27 cellular contexts compared by ENCODE assay signal in genomic region chr2:224440988-224441387, GRCh38. TPM values are rescaled to one million over a fixed set of nuclear protein-coding genes. Genes with fewer than 3 reads are reported as not detected.
DNase-seq lines count a peak whose midpoint lies in the region; ATAC-seq and TF ChIP-seq lines count a peak whose summit lies in the region.
"Had no signal": no experiment of that assay in that cellular context is flagged by ENCODE, and none has a peak within 500 bp of the region (broad histone marks: within the 10 kb centered on the region; RNA-seq: fewer than 3 reads in every experiment).

No MANE protein-coding gene starts in this region.

- 66 to 75% methylated on average over 5 of the region's 5 CpGs for WGBS in body of pancreas, 2 donors

- no peaks in the 10 kb centered on the region for H3K9me3 Mint-ChIP-seq in Calu3 (ENCODE audit: low read depth, unreplicated experiment)
- peaks cover 1% of the 10 kb centered on the region for H3K9me3 Mint-ChIP-seq in memory B cell
- peaks cover 14% of the 10 kb centered on the region for H3K9me3 Mint-ChIP-seq in neural progenitor cell
- H3K9me3 Mint-ChIP-seq: CD8-positive, alpha-beta memory T cell had no signal

- H3K79me2 ChIP-seq in neural progenitor cell (ENCODE audit: low read depth): no peaks in the 10 kb centered on the region

- no peaks in the 10 kb centered on the region for H3K9me3 ChIP-seq in body of pancreas
- no peaks in the 10 kb centered on the region for H3K9me3 ChIP-seq in neural progenitor cell (ENCODE audit: low read depth)
- H3K9me3 ChIP-seq: spleen, stomach, transverse colon had no signal

- TF ChIP-seq CTCF in Calu3 (IDR thresholded peaks at IDR 0.05; ENCODE audit: unreplicated experiment): no peak
- no peak for TF ChIP-seq CTCF in body of pancreas (IDR thresholded peaks at IDR 0.05)
- no peak for TF ChIP-seq CTCF in neural progenitor cell (IDR thresholded peaks at IDR 0.05)

- H3K27me3 ChIP-seq in body of pancreas: no peaks in the 10 kb centered on the region
- no peaks in the 10 kb centered on the region for H3K27me3 ChIP-seq in neural progenitor cell

- H3K4me3 Mint-ChIP-seq in Calu3 (ENCODE audit: low read depth, unreplicated experiment) (peak overlapping the region; percentile 73), memory B cell (peak overlapping the region; percentile 84), neural progenitor cell (no peak overlapping the region)

- H3K4me3 ChIP-seq in body of pancreas (no peak overlapping the region), neural progenitor cell (no peak overlapping the region)
- H3K4me3 ChIP-seq: cardiac muscle cell, transverse colon had no signal

- H2AFZ ChIP-seq in neural progenitor cell (replicated peaks): no peak overlapping the region

- no peak overlapping the region for H3K4me2 ChIP-seq in neural progenitor cell
- H3K4me2 ChIP-seq: KMS-11 had no signal

- H4K20me1 ChIP-seq in neural progenitor cell (ENCODE audit: low read depth): no peaks in the 10 kb centered on the region

- intact Hi-C loops in Calu3 (cut with micrococcal nuclease; ENCODE audit: unreplicated experiment) (no loop called here), body of pancreas (cut with DNase I) (no loop called here)

- ATAC-seq in body of pancreas: peak; percentile 60
- no peak for ATAC-seq in memory B cell (ENCODE audit: low read depth)
- no peak for ATAC-seq in GM19023 (IDR thresholded peaks at IDR 0.05; ENCODE audit: unreplicated experiment)
- no peak for ATAC-seq in GM18858 (IDR thresholded peaks at IDR 0.05; ENCODE audit: unreplicated experiment)
- ATAC-seq: left ventricle myocardium superior had no signal

- TF ChIP-seq POLR2A in body of pancreas (IDR thresholded peaks at IDR 0.05): peak in 1 of 3 donors; percentile 10

- no peaks in the 10 kb centered on the region for H3K36me3 ChIP-seq in body of pancreas (replicated peaks in 1 of 2; ENCODE audit: insufficient read depth in 1 of 2, low read depth in 2 of 2)
- no peaks in the 10 kb centered on the region for H3K36me3 ChIP-seq in neural progenitor cell
- H3K36me3 ChIP-seq: cardiac muscle cell, spleen, stomach, transverse colon had no signal

- H3K36me3 Mint-ChIP-seq in Calu3 (ENCODE audit: insufficient read depth, unreplicated experiment) (peaks cover 14% of the 10 kb centered on the region), memory B cell (no peaks in the 10 kb centered on the region), neural progenitor cell (no peaks in the 10 kb centered on the region)
- H3K36me3 Mint-ChIP-seq: CD8-positive, alpha-beta memory T cell had no signal

- H3K27ac ChIP-seq in body of pancreas (no peak overlapping the region), neural progenitor cell (no peak overlapping the region)
- H3K27ac ChIP-seq: 22Rv1, cardiac muscle cell, KMS-11, spleen, stomach, transverse colon had no signal

- peaks cover 31% of the 10 kb centered on the region for H3K4me1 Mint-ChIP-seq in Calu3 (ENCODE audit: low read depth, unreplicated experiment)
- peaks cover 14% of the 10 kb centered on the region for H3K4me1 Mint-ChIP-seq in memory B cell
- no peaks in the 10 kb centered on the region for H3K4me1 Mint-ChIP-seq in neural progenitor cell

- CTCF ChIA-PET in Calu3 (lab: Charles Lee): no interaction called here

- no peaks in the 10 kb centered on the region for H3F3A ChIP-seq in neural progenitor cell (ENCODE audit: low read depth)

- H3K9ac ChIP-seq in neural progenitor cell: no peak overlapping the region
- H3K9ac ChIP-seq: KMS-11 had no signal

- DNase-seq in DMS53 (lab: John Stamatoyannopoulos, UW) (peak; percentile 18), DMS53 treated with DMSO at 0.1 percent for 48 hours (lab: John Stamatoyannopoulos, UW; ENCODE audit: unreplicated experiment) (no peak), Calu3 (peak; percentile 13), body of pancreas (no peak), memory B cell (ENCODE audit: low spot score in 2 of 2) (no peak), neural progenitor cell (ENCODE audit: low spot score) (no peak)
- DNase-seq: activated CD4-positive, alpha-beta T cell treated with anti-CD3 and anti-CD28 coated beads for 48 hours; activated effector memory CD4-positive, alpha-beta T cell treated with anti-CD3 and anti-CD28 coated beads, Interleukin-2, amount 50 U/mL, for 16 hours; amniotic stem cell; CD8-positive, alpha-beta memory T cell; DND-41; foreskin fibroblast; left ventricle myocardium superior; NCI-H1694 treated with DMSO at 0.1 percent for 48 hours; NCI-H2171 treated with DMSO at 0.1 percent for 48 hours; NCI-H748 treated with DMSO at 0.1 percent for 48 hours; nucleus accumbens; spleen; stimulated activated CD4-positive, alpha-beta T cell treated with anti-CD3 and anti-CD28 coated beads, Interleukin-4, amount 100 ng/mL, for 1 hour; stomach; transverse colon had no signal

- peaks cover 14% of the 10 kb centered on the region for H3K4me1 ChIP-seq in body of pancreas
- no peaks in the 10 kb centered on the region for H3K4me1 ChIP-seq in neural progenitor cell

- H3K27me3 Mint-ChIP-seq in Calu3 (ENCODE audit: unreplicated experiment): no peaks in the 10 kb centered on the region
- peaks cover 27% of the 10 kb centered on the region for H3K27me3 Mint-ChIP-seq in memory B cell
- H3K27me3 Mint-ChIP-seq in neural progenitor cell (ENCODE audit: insufficient read depth, low read depth): peaks cover 6% of the 10 kb centered on the region

- peak overlapping the region; percentile 83 for H3K27ac Mint-ChIP-seq in Calu3 (ENCODE audit: unreplicated experiment)
- H3K27ac Mint-ChIP-seq in memory B cell: peak overlapping the region; percentile 45
- no peak overlapping the region for H3K27ac Mint-ChIP-seq in neural progenitor cell

- BruUV-seq in Calu3 (replicated peaks; lab: Mats Ljungman, UMichigan): no TSS peak

RNA-seq across cellular contexts. Expression of gene FAM124B, which starts 39.1 kb away (rescaled TPM):
- total RNA-seq in Calu3 (2022): not detected in 2 replicates
- total RNA-seq in body of pancreas: under 1 TPM in 1 of 2 donors, not detected in 1; 0.78 TPM
- total RNA-seq in neural progenitor cell (ENCODE audit: low replicate concordance): 0.15 TPM in 1 of 2 replicates, not detected in the other
- total RNA-seq: CD8-positive, alpha-beta memory T cell; HT1080 had no signal

Comparison
In these comparisons a context has a peak if more than half of its experiments do, and no peak if none do; other contexts are left out.
1. DNase-seq: peak in DMS53 (single experiment) and Calu3 (single experiment); none in DMS53 treated with DMSO at 0.1 percent for 48 hours (single experiment), body of pancreas (0 of 4), memory B cell (0 of 2) and neural progenitor cell (single experiment).